10 cellular contexts compared by ENCODE assay signal in genomic region chr12:103503546-103504480, GRCh38. TPM values are rescaled to one million over a fixed set of nuclear protein-coding genes. Genes with fewer than 3 reads are reported as not detected.
A peak's percentile ranks its signal among the peaks of the same experiment; 100 is the strongest.
DNase-seq lines count a peak whose midpoint lies in the region; ATAC-seq and TF ChIP-seq lines count a peak whose summit lies in the region.
"Had no signal": no experiment of that assay in that cellular context is flagged by ENCODE, and none has a peak within 500 bp of the region (broad histone marks: within the 10 kb centered on the region; RNA-seq: fewer than 3 reads in every experiment).

No MANE protein-coding gene starts in this region.

- peak overlapping the region in 1 of 7 donors; percentile 38 for H3K27ac Mint-ChIP-seq in CD4-positive, alpha-beta memory T cell
- H3K27ac Mint-ChIP-seq in stimulated activated memory B cell treated with anti-CD40 and anti-IgM and Interleukin-4, amounts not matched to agents 10 μg/mL and 1 μg/mL and 100 μg/mL, for 72 hours: peak overlapping the region; percentile 92
- H3K27ac Mint-ChIP-seq: dendritic cell treated with granulocyte-macrophage colony-stimulating factor and Interleukin-4, amounts not matched to agents 40 ng/mL and 50 ng/mL, for 4 days had no signal

- no peaks in the 10 kb centered on the region for H3K9me3 ChIP-seq in CD4-positive, alpha-beta memory T cell (ENCODE audit: control insufficient read depth in 1 of 2, low read length in 2 of 2)
- no peaks in the 10 kb centered on the region for H3K9me3 ChIP-seq in esophagus squamous epithelium
- H3K9me3 ChIP-seq: HAP-1 had no signal

- peaks cover 0 to 4% (median 2%) of the 10 kb centered on the region in 4 donors for H3K4me1 Mint-ChIP-seq in CD4-positive, alpha-beta memory T cell
- peaks cover 55% of the 10 kb centered on the region for H3K4me1 Mint-ChIP-seq in stimulated activated memory B cell treated with anti-CD40 and anti-IgM and Interleukin-4, amounts not matched to agents 10 μg/mL and 1 μg/mL and 100 μg/mL, for 72 hours

- H3K36me3 Mint-ChIP-seq in CD4-positive, alpha-beta memory T cell: no peaks in the 10 kb centered on the region
- no peaks in the 10 kb centered on the region for H3K36me3 Mint-ChIP-seq in stimulated activated memory B cell treated with anti-CD40 and anti-IgM and Interleukin-4, amounts not matched to agents 10 μg/mL and 1 μg/mL and 100 μg/mL, for 72 hours

- CTCF ChIA-PET in CD4-positive, alpha-beta memory T cell (lab: Charles Lee; ENCODE audit: partially characterized antibody): interaction anchor here (0.6 to 3.3 kb wide), 7 partner anchors 11 to 621 kb away, joined by 3 to 16 read pairs (median 3); no protein-coding TSS in a partner anchor

- POLR2A ChIA-PET in CD4-positive, alpha-beta memory T cell (lab: Charles Lee; ENCODE audit: partially characterized antibody): no interaction called here

- DNase-seq in CD4-positive, alpha-beta memory T cell: peak; percentile 46 to 63 (median 57)
- DNase-seq in Jurkat, Clone E6-1 (ENCODE audit: low read depth, low spot score): peak; percentile 49
- peak; percentile 38 to 53 for DNase-seq in activated CD4-positive, alpha-beta T cell treated with anti-CD3 and anti-CD28 coated beads, Interleukin-2, amount 50 U/mL, for 48 hours
- no peak for DNase-seq in esophagus squamous epithelium (lab: John Stamatoyannopoulos, UW)
- DNase-seq in SW480 (ENCODE audit: low spot score): no peak

- H3K4me3 ChIP-seq in CD4-positive, alpha-beta memory T cell (ENCODE audit: low read length in 2 of 2): no peak overlapping the region
- H3K4me3 ChIP-seq in Jurkat, Clone E6-1 (ENCODE audit: low read length): no peak overlapping the region
- no peak overlapping the region for H3K4me3 ChIP-seq in esophagus squamous epithelium
- H3K4me3 ChIP-seq: HAP-1 had no signal

- no peaks in the 10 kb centered on the region for H3K36me3 ChIP-seq in CD4-positive, alpha-beta memory T cell (ENCODE audit: insufficient read depth, low read length)
- H3K36me3 ChIP-seq in esophagus squamous epithelium: no peaks in the 10 kb centered on the region
- H3K36me3 ChIP-seq: HAP-1 had no signal

- no peaks in the 10 kb centered on the region for H3K27me3 Mint-ChIP-seq in CD4-positive, alpha-beta memory T cell
- H3K27me3 Mint-ChIP-seq in stimulated activated memory B cell treated with anti-CD40 and anti-IgM and Interleukin-4, amounts not matched to agents 10 μg/mL and 1 μg/mL and 100 μg/mL, for 72 hours: no peaks in the 10 kb centered on the region

- WGBS in esophagus squamous epithelium, 2 donors: 68 to 83% methylated on average over 5 to 6 of the region's 14 CpGs

- H3K27ac ChIP-seq in CD4-positive, alpha-beta memory T cell (ENCODE audit: low read depth, low read length): no peak overlapping the region
- H3K27ac ChIP-seq in esophagus squamous epithelium: no peak overlapping the region

- no peak overlapping the region for H3K4me3 Mint-ChIP-seq in CD4-positive, alpha-beta memory T cell
- H3K4me3 Mint-ChIP-seq in stimulated activated memory B cell treated with anti-CD40 and anti-IgM and Interleukin-4, amounts not matched to agents 10 μg/mL and 1 μg/mL and 100 μg/mL, for 72 hours: no peak overlapping the region
- H3K4me3 Mint-ChIP-seq: dendritic cell treated with granulocyte-macrophage colony-stimulating factor and Interleukin-4, amounts not matched to agents 40 ng/mL and 50 ng/mL, for 4 days had no signal

- peak in 5 of 6 experiments; percentile 28 to 59 (median 45) for TF ChIP-seq CTCF in esophagus squamous epithelium (IDR thresholded peaks at IDR 0.05)

- no peaks in the 10 kb centered on the region for H3K27me3 ChIP-seq in CD4-positive, alpha-beta memory T cell (ENCODE audit: insufficient read depth, low read length)
- H3K27me3 ChIP-seq in esophagus squamous epithelium: no peaks in the 10 kb centered on the region

- no peak for ATAC-seq in stimulated activated memory B cell treated with anti-CD40 and anti-IgM and Interleukin-4, amounts not matched to agents 10 μg/mL and 1 μg/mL and 100 μg/mL, for 72 hours
- ATAC-seq in HG03469 (IDR thresholded peaks at IDR 0.05; ENCODE audit: unreplicated experiment) (no peak), HG03457 (IDR thresholded peaks at IDR 0.05; ENCODE audit: unreplicated experiment) (no peak)

- H3K4me1 ChIP-seq in CD4-positive, alpha-beta memory T cell (ENCODE audit: insufficient read depth, low read length): no peaks in the 10 kb centered on the region
- no peaks in the 10 kb centered on the region for H3K4me1 ChIP-seq in esophagus squamous epithelium
- H3K4me1 ChIP-seq: HAP-1 had no signal

- H3K9me3 Mint-ChIP-seq in CD4-positive, alpha-beta memory T cell: peaks cover 0 to 4% (median 0%) of the 10 kb centered on the region in 8 donors
- no peaks in the 10 kb centered on the region for H3K9me3 Mint-ChIP-seq in stimulated activated memory B cell treated with anti-CD40 and anti-IgM and Interleukin-4, amounts not matched to agents 10 μg/mL and 1 μg/mL and 100 μg/mL, for 72 hours
- H3K9me3 Mint-ChIP-seq: dendritic cell treated with granulocyte-macrophage colony-stimulating factor and Interleukin-4, amounts not matched to agents 40 ng/mL and 50 ng/mL, for 4 days had no signal

- no peak for TF ChIP-seq POLR2A in esophagus squamous epithelium (IDR thresholded peaks at IDR 0.05)

- intact Hi-C loops in CD4-positive, alpha-beta memory T cell (cut with micrococcal nuclease): loop anchor here (1.0 to 2.0 kb wide), 4 partner anchors 103 to 621 kb away; no protein-coding TSS in a partner anchor
- intact Hi-C loops in esophagus squamous epithelium (cut with DNase I): no loop called here

RNA-seq across cellular contexts. Expression of gene C12orf42, which starts 8.0 kb away (rescaled TPM):
- total RNA-seq in CD4-positive, alpha-beta memory T cell: 10 to 100 TPM in 1 of 2 experiments, 1 to 10 TPM in 1; 8.4 to 12.8 TPM
- polyA plus RNA-seq in CD4-positive, alpha-beta memory T cell: 1 to 10 TPM; 4.5 TPM
- polyA plus RNA-seq in Jurkat, Clone E6-1 (2012; ENCODE audit: insufficient read depth, insufficient read length): not detected
- total RNA-seq in esophagus squamous epithelium: not detected

Comparison
In these comparisons a context has a peak if more than half of its experiments do, and no peak if none do; other contexts are left out.
1. DNase-seq: peak in CD4-positive, alpha-beta memory T cell (5 of 5), Jurkat, Clone E6-1 (single experiment) and activated CD4-positive, alpha-beta T cell treated with anti-CD3 and anti-CD28 coated beads, Interleukin-2, amount 50 U/mL, for 48 hours (2 of 2); none in esophagus squamous epithelium (single experiment) and SW480 (single experiment).
2. RNA of gene C12orf42, which starts 8.0 kb away (total RNA-seq): 8.4 to 12.8 TPM in CD4-positive, alpha-beta memory T cell; not detected in esophagus squamous epithelium; every median in the first group is over 4 times any median in the second.